19 cellular contexts compared by ENCODE assay signal in genomic region chr9:137026384-137026783, GRCh38. TPM values are rescaled to one million over a fixed set of nuclear protein-coding genes. Genes with fewer than 3 reads are reported as not detected.
DNase-seq lines count a peak whose midpoint lies in the region; ATAC-seq and TF ChIP-seq lines count a peak whose summit lies in the region.
"Had no signal": no experiment of that assay in that cellular context is flagged by ENCODE, and none has a peak within 500 bp of the region (broad histone marks: within the 10 kb centered on the region; RNA-seq: fewer than 3 reads in every experiment).

No MANE protein-coding gene starts in this region.

- peak overlapping the region; percentile 2 for H3K27ac ChIP-seq in CD4-positive, alpha-beta memory T cell (ENCODE audit: low read depth, low read length)
- H3K27ac ChIP-seq in PC-3 (ENCODE audit: low read length): no peak overlapping the region
- no peak overlapping the region for H3K27ac ChIP-seq in skeletal muscle tissue (ENCODE audit: low read depth, low read length)
- H3K27ac ChIP-seq: foreskin keratinocyte, suprapubic skin had no signal

- H3K4me3 Mint-ChIP-seq in CD4-positive, alpha-beta memory T cell: peak overlapping the region in 6 of 8 donors; percentile 13 to 90 (median 76)
- H3K4me3 Mint-ChIP-seq in effector memory CD8-positive, alpha-beta T cell: peak overlapping the region; percentile 90 to 91

- no peak for TF ChIP-seq CTCF in PC-3 (conservative IDR thresholded peaks at IDR 0.05; ENCODE audit: low read depth, low read length)

- H3K27me3 Mint-ChIP-seq in CD4-positive, alpha-beta memory T cell: no peaks in the 10 kb centered on the region
- no peaks in the 10 kb centered on the region for H3K27me3 Mint-ChIP-seq in effector memory CD8-positive, alpha-beta T cell

- intact Hi-C loops in CD4-positive, alpha-beta memory T cell (cut with micrococcal nuclease): loop anchor here (10.0 kb wide), 1 partner anchor 52 kb away; the partner anchor contains the start of gene PTGDS
- intact Hi-C loops in PC-3 (cut with micrococcal nuclease): loop anchor here (5.0 kb wide), 1 partner anchor 124 kb away; no protein-coding TSS in a partner anchor

- CTCF ChIA-PET in CD4-positive, alpha-beta memory T cell (lab: Charles Lee; ENCODE audit: partially characterized antibody): interaction anchor here (0.8 to 4.4 kb wide), 6 partner anchors 9 to 132 kb away, joined by 3 to 43 read pairs (median 10); no protein-coding TSS in a partner anchor
- CTCF ChIA-PET in PC-3 (lab: Charles Lee): interaction anchor here (0.6 kb wide), 1 partner anchor 101 kb away, joined by 5 read pairs; no protein-coding TSS in a partner anchor

- POLR2A ChIA-PET in CD4-positive, alpha-beta memory T cell (lab: Charles Lee; ENCODE audit: partially characterized antibody): interaction anchor here (0.6 to 8.2 kb wide), 10 partner anchors 9 to 214 kb away, joined by 3 to 52 read pairs (median 3); partner anchors contain the start of genes PAXX and TUBB4B
- POLR2A ChIA-PET in PC-3 (lab: Charles Lee; ENCODE audit: unreplicated experiment): no interaction called here

- DNase-seq in CD4-positive, alpha-beta memory T cell: no peak
- DNase-seq in PC-3 (no peak), retina (no peak), RKO (ENCODE audit: low spot score) (no peak)
- DNase-seq in effector memory CD8-positive, alpha-beta T cell: no peak
- DNase-seq: amniotic stem cell; NCI-H82; stimulated activated CD4-positive, alpha-beta T cell treated with anti-CD3 and anti-CD28 coated beads, Interleukin-1b, Interleukin-23, amount 100 ng/mL, for 48 hours had no signal

- peaks cover 14 to 42% (median 27%) of the 10 kb centered on the region in 4 donors for H3K4me1 Mint-ChIP-seq in CD4-positive, alpha-beta memory T cell
- H3K4me1 Mint-ChIP-seq in effector memory CD8-positive, alpha-beta T cell (ENCODE audit: low read depth in 2 of 2): peaks cover 31 to 39% of the 10 kb centered on the region in 2 donors

- H3K9me3 Mint-ChIP-seq in CD4-positive, alpha-beta memory T cell: peaks cover 0 to 3% (median 0%) of the 10 kb centered on the region in 8 donors
- no peaks in the 10 kb centered on the region for H3K9me3 Mint-ChIP-seq in effector memory CD8-positive, alpha-beta T cell
- H3K9me3 Mint-ChIP-seq: activated T-helper 2 cell treated with anti-CD3 and anti-CD28 coated beads, Interferon-gamma antibody, Interleukin-2, Interleukin-4, amounts not matched to agents 10 μg/mL and 5 μg/mL and 100 μg/mL, durations not matched to agents 14 hours and 24 hours and 36 hours had no signal

- H4K20me1 ChIP-seq in PC-3 (ENCODE audit: low read length): no peaks in the 10 kb centered on the region

- H3K4me3 ChIP-seq in CD4-positive, alpha-beta memory T cell (ENCODE audit: low read length in 2 of 2): no peak overlapping the region
- H3K4me3 ChIP-seq in PC-3 (ENCODE audit: low read length): no peak overlapping the region
- H3K4me3 ChIP-seq in skeletal muscle tissue (ENCODE audit: low read length in 3 of 3): peak overlapping the region in 1 of 3 donors; percentile 41

- no peaks in the 10 kb centered on the region for H3K9me2 ChIP-seq in PC-3 (replicated peaks; ENCODE audit: low read length)

- peaks cover 12% of the 10 kb centered on the region; the same call in 1 of the 2 replicates for H3K79me2 ChIP-seq in PC-3 (ENCODE audit: low read length)

- H3K27me3 ChIP-seq in CD4-positive, alpha-beta memory T cell (ENCODE audit: insufficient read depth, low read length): no peaks in the 10 kb centered on the region
- H3K27me3 ChIP-seq in PC-3 (ENCODE audit: low read length) (no peaks in the 10 kb centered on the region), skeletal muscle tissue (ENCODE audit: control insufficient read depth in 3 of 3, insufficient read depth in 3 of 3, low read length in 3 of 3) (no peaks in the 10 kb centered on the region)
- H3K27me3 ChIP-seq: suprapubic skin had no signal

- no peak overlapping the region for H3K9ac ChIP-seq in PC-3 (ENCODE audit: low read length)
- peak overlapping the region in 2 of 3 donors; percentile 20 to 57 for H3K9ac ChIP-seq in skeletal muscle tissue (ENCODE audit: low read depth in 1 of 3, low read length in 3 of 3)

- ATAC-seq in PC-3 (no peak), HG03469 (IDR thresholded peaks at IDR 0.05; ENCODE audit: unreplicated experiment) (no peak)
- no peak for ATAC-seq in effector memory CD8-positive, alpha-beta T cell (replicated peaks)

- peak overlapping the region; percentile 80; the same call in 1 of the 2 replicates for H3K4me2 ChIP-seq in PC-3 (ENCODE audit: low read length)

- H3K36me3 Mint-ChIP-seq in CD4-positive, alpha-beta memory T cell: peaks cover 5 to 6% of the 10 kb centered on the region in 2 donors
- H3K36me3 Mint-ChIP-seq in effector memory CD8-positive, alpha-beta T cell (ENCODE audit: insufficient read depth): peaks cover 38% of the 10 kb centered on the region

- H3F3A ChIP-seq in PC-3 (ENCODE audit: low read length, unreplicated experiment): no peaks in the 10 kb centered on the region

- no peaks in the 10 kb centered on the region for H3K9me3 ChIP-seq in CD4-positive, alpha-beta memory T cell (ENCODE audit: control insufficient read depth in 1 of 2, low read length in 2 of 2)
- H3K9me3 ChIP-seq in PC-3 (ENCODE audit: low read length) (no peaks in the 10 kb centered on the region), skeletal muscle tissue (ENCODE audit: control insufficient read depth in 3 of 3, low read length in 3 of 3) (no peaks in the 10 kb centered on the region)
- H3K9me3 ChIP-seq: suprapubic skin had no signal

- no peak overlapping the region for H2AFZ ChIP-seq in PC-3 (ENCODE audit: low read length)

- H3K4me1 ChIP-seq in CD4-positive, alpha-beta memory T cell (ENCODE audit: insufficient read depth, low read length): peaks cover 54% of the 10 kb centered on the region
- peaks cover 17% of the 10 kb centered on the region; the same call in 1 of the 2 replicates for H3K4me1 ChIP-seq in PC-3 (ENCODE audit: insufficient read depth, low read length)
- H3K4me1 ChIP-seq in skeletal muscle tissue (ENCODE audit: control insufficient read depth in 3 of 3, insufficient read depth in 3 of 3, low read length in 3 of 3): peaks cover 25 to 37% (median 33%) of the 10 kb centered on the region in 3 donors
- H3K4me1 ChIP-seq: foreskin keratinocyte had no signal

- no peaks in the 10 kb centered on the region for H3K36me3 ChIP-seq in CD4-positive, alpha-beta memory T cell (ENCODE audit: insufficient read depth, low read length)
- H3K36me3 ChIP-seq in PC-3 (ENCODE audit: low read depth, low read length): no peaks in the 10 kb centered on the region
- no peaks in the 10 kb centered on the region for H3K36me3 ChIP-seq in skeletal muscle tissue (ENCODE audit: control insufficient read depth in 3 of 3, insufficient read depth in 3 of 3, low read length in 3 of 3)
- H3K36me3 ChIP-seq: suprapubic skin had no signal

- TSS peak; percentile 27 for BruUV-seq in PC-3 (replicated peaks; lab: Mats Ljungman, UMichigan)

- peak overlapping the region in 3 of 7 donors; percentile 13 to 78 (median 77) for H3K27ac Mint-ChIP-seq in CD4-positive, alpha-beta memory T cell
- peak overlapping the region in 1 of 2 donors; percentile 78 for H3K27ac Mint-ChIP-seq in effector memory CD8-positive, alpha-beta T cell
- H3K27ac Mint-ChIP-seq: activated T-helper 2 cell treated with anti-CD3 and anti-CD28 coated beads, Interferon-gamma antibody, Interleukin-2, Interleukin-4, amounts not matched to agents 10 μg/mL and 5 μg/mL and 100 μg/mL, durations not matched to agents 14 hours and 24 hours and 36 hours had no signal

RNA-seq across cellular contexts. Expression of gene ABCA2, which starts 1.7 kb away (rescaled TPM):
- 10 to 100 TPM; 63.8 to 68.6 TPM for total RNA-seq in CD4-positive, alpha-beta memory T cell
- polyA plus RNA-seq in CD4-positive, alpha-beta memory T cell: 10 to 100 TPM in 1 of 2 donors, 1 to 10 TPM in 1; 2.6 to 10.8 TPM
- total RNA-seq in PC-3 (2014; rRNA removed) (25.9 and 31.5 TPM in 2 replicates), skeletal muscle tissue (5.2 TPM)

RNA-seq across cellular contexts. Expression of gene FUT7, which starts 5.5 kb away (rescaled TPM):
- 1 to 10 TPM; 3.4 to 4.6 TPM for total RNA-seq in CD4-positive, alpha-beta memory T cell
- 10 to 100 TPM; 22.6 to 43.8 TPM for polyA plus RNA-seq in CD4-positive, alpha-beta memory T cell
- total RNA-seq in PC-3 (2014; rRNA removed) (not detected in 2 replicates), skeletal muscle tissue (not detected)
- total RNA-seq: activated T-helper 2 cell treated with anti-CD3 and anti-CD28 coated beads, Interferon-gamma antibody, Interleukin-2, Interleukin-4, amounts not matched to agents 10 μg/mL and 5 μg/mL and 100 μg/mL, durations not matched to agents 14 hours and 24 hours and 36 hours; chondrocyte; Daoy; endothelial cell of umbilical vein; foreskin keratinocyte; renal cortical epithelial cell had no signal
- polyA plus RNA-seq: BJ, endothelial cell of umbilical vein, foreskin keratinocyte had no signal

RNA-seq across cellular contexts. Expression of gene NPDC1, which starts 19.6 kb away (rescaled TPM):
- 10 to 100 TPM; 20.7 to 21.4 TPM for total RNA-seq in CD4-positive, alpha-beta memory T cell
- polyA plus RNA-seq in CD4-positive, alpha-beta memory T cell: 10 to 100 TPM; 22.8 to 32.2 TPM
- total RNA-seq in PC-3 (2014; rRNA removed) (25.4 and 33.3 TPM in 2 replicates), skeletal muscle tissue (5.7 TPM)

RNA-seq across cellular contexts. Expression of gene ENTPD2, which starts 27.5 kb away (rescaled TPM):
- not detected for total RNA-seq in CD4-positive, alpha-beta memory T cell
- polyA plus RNA-seq in CD4-positive, alpha-beta memory T cell: not detected
- total RNA-seq in PC-3 (2014; rRNA removed) (0.92 and 1.3 TPM in 2 replicates), skeletal muscle tissue (5.2 TPM)
- total RNA-seq: activated T-helper 2 cell treated with anti-CD3 and anti-CD28 coated beads, Interferon-gamma antibody, Interleukin-2, Interleukin-4, amounts not matched to agents 10 μg/mL and 5 μg/mL and 100 μg/mL, durations not matched to agents 14 hours and 24 hours and 36 hours; Daoy; endothelial cell of umbilical vein had no signal
- polyA plus RNA-seq: BJ, endothelial cell of umbilical vein had no signal

RNA-seq across cellular contexts. Expression of gene CLIC3, which starts 30.0 kb away (rescaled TPM):
- 1 to 10 TPM; 3.1 to 3.7 TPM for total RNA-seq in CD4-positive, alpha-beta memory T cell
- polyA plus RNA-seq in CD4-positive, alpha-beta memory T cell: 1 to 10 TPM; 5.0 to 7.8 TPM
- total RNA-seq in PC-3 (2014; rRNA removed): 1.4 and 4.3 TPM in 2 replicates
- total RNA-seq in skeletal muscle tissue: not detected
- total RNA-seq: activated T-helper 2 cell treated with anti-CD3 and anti-CD28 coated beads, Interferon-gamma antibody, Interleukin-2, Interleukin-4, amounts not matched to agents 10 μg/mL and 5 μg/mL and 100 μg/mL, durations not matched to agents 14 hours and 24 hours and 36 hours; endothelial cell of umbilical vein; left lobe of liver had no signal
